In the genomic region with DNA sequence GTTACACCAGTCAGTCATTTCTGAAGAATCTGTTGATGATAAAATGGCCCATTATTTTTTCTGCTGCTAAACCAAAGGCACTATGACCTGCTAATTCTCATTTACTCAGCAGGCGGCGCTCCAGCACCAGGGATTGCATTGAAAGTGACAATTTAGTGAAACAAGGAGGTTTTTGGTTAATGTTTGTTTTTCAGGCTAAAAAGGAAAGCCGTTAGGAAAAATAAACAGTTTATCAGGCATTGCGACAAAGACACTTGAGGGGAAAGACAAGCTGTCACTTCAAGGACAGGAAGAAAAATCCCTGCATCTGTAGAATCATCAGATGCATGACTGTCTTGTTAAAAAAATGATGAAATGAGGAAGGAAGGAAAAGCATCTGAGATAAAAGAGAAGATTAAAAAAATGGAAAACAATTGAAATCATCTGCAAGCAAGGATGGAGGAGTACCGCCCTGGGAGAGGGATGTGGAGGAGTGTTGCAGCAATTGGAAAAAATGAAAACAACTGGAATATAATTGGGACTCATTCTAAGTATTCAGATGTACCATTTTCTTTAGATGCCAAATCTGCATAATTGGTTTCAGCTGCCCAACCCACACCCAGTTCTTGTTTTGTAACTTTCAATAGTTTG, we compare ENCODE assay signal across 8 cellular contexts. TPM values are rescaled to one million over a fixed set of nuclear protein-coding genes. Genes with fewer than 3 reads are reported as not detected.
DNase-seq lines count a peak whose midpoint lies in the region; ATAC-seq and TF ChIP-seq lines count a peak whose summit lies in the region.

No MANE protein-coding gene starts in this region.

- peaks cover 3% of the 10 kb centered on the region for H3K9me3 Mint-ChIP-seq in activated naive CD8-positive, alpha-beta T cell treated with anti-CD3 and anti-CD28 coated beads for 36 hours

- no peak overlapping the region for H3K4me3 ChIP-seq in retinal pigment epithelial cell (ENCODE audit: low read length)

- peak; percentile 19 for DNase-seq in NCI-H2171 treated with DMSO at 0.1 percent for 48 hours (lab: John Stamatoyannopoulos, UW)
- DNase-seq in NCI-H2171 (lab: John Stamatoyannopoulos, UW) = no peak
- peak; percentile 62 for DNase-seq in RPMI7951 (ENCODE audit: low read depth)
- peak; percentile 58 for DNase-seq in activated naive CD8-positive, alpha-beta T cell treated with anti-CD3 and anti-CD28 coated beads for 36 hours
- peak; percentile 76 for DNase-seq in left cardiac atrium
- DNase-seq in retinal pigment epithelial cell (ENCODE audit: low read depth) = no peak
- no peak for DNase-seq in mesenteric fat pad (ENCODE audit: low spot score)

- peaks cover 21% of the 10 kb centered on the region for H3K27me3 Mint-ChIP-seq in activated naive CD8-positive, alpha-beta T cell treated with anti-CD3 and anti-CD28 coated beads for 36 hours

- H3K27ac Mint-ChIP-seq in activated naive CD8-positive, alpha-beta T cell treated with anti-CD3 and anti-CD28 coated beads for 36 hours = no peak overlapping the region

- ATAC-seq in HG03442 (IDR thresholded peaks at IDR 0.05; ENCODE audit: unreplicated experiment) (peak; percentile 48), left cardiac atrium (peak; percentile 33 to 41)

- H3K4me1 Mint-ChIP-seq in activated naive CD8-positive, alpha-beta T cell treated with anti-CD3 and anti-CD28 coated beads for 36 hours = peaks cover 3% of the 10 kb centered on the region

- H3K36me3 Mint-ChIP-seq in activated naive CD8-positive, alpha-beta T cell treated with anti-CD3 and anti-CD28 coated beads for 36 hours = no peaks in the 10 kb centered on the region

- no peak overlapping the region for H3K4me3 Mint-ChIP-seq in activated naive CD8-positive, alpha-beta T cell treated with anti-CD3 and anti-CD28 coated beads for 36 hours

- peak; percentile 92 for TF ChIP-seq CTCF in retinal pigment epithelial cell (conservative IDR thresholded peaks at IDR 0.05; ENCODE audit: low read depth, low read length)

- intact Hi-C loops in left cardiac atrium (cut with DNase I) = loop anchor here (2.0 to 10.0 kb wide), 3 partner anchors 236 to 683 kb away; no protein-coding TSS in a partner anchor

RNA-seq across cellular contexts. Expression of a gene that starts 54.0 kb away (rescaled TPM):
- total RNA-seq in RPMI7951 (2014; rRNA removed; shearing (Covaris generic)) = 28.2 and 35.7 TPM in 2 replicates
- total RNA-seq in activated naive CD8-positive, alpha-beta T cell treated with anti-CD3 and anti-CD28 coated beads for 36 hours = 1 to 10 TPM; 4.8 to 5.0 TPM
- 10 to 100 TPM; 23.8 to 46.8 TPM for total RNA-seq in left cardiac atrium
- 19.4 TPM for total RNA-seq in mesenteric fat pad

Comparison
In these comparisons a context has a peak if more than half of its experiments do, and no peak if none do; other contexts are left out.
1. DNase-seq: peak in NCI-H2171 treated with DMSO at 0.1 percent for 48 hours (single experiment), RPMI7951 (single experiment), activated naive CD8-positive, alpha-beta T cell treated with anti-CD3 and anti-CD28 coated beads for 36 hours (single experiment) and left cardiac atrium (single experiment); none in NCI-H2171 (single experiment), retinal pigment epithelial cell (single experiment) and mesenteric fat pad (single experiment).